In the genomic region with DNA sequence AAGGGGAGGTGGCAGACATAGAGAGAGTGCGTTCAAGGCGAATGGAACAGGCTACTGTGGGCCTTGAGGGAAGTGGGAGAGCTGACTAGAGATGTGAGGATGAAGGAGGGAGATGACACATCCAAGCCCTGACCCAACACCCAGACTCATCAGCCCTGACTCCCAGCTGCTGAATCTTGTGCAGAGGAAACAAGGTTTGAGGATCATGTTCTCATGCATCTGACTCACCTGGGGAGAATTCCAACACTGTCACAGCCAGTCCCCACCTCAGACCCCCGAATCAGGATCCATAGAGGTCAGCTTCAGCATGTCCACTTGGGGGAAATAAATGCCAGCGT, we compare ENCODE assay signal across 21 cellular contexts.
A peak's percentile ranks its signal among the peaks of the same experiment; 100 is the strongest.
DNase-seq lines count a peak whose midpoint lies in the region; ATAC-seq, FAIRE-seq and TF ChIP-seq lines count a peak whose summit lies in the region.
"Had no signal": no experiment of that assay in that cellular context is flagged by ENCODE, and none has a peak within 500 bp of the region (broad histone marks: within the 10 kb centered on the region; RNA-seq: fewer than 3 reads in every experiment).

No MANE protein-coding gene starts in this region.

- TF ChIP-seq CTCF in IMR-90 (conservative IDR thresholded peaks at IDR 0.05; ENCODE audit: low read depth, low read length) (no peak), H1 (IDR thresholded peaks at IDR 0.05; ENCODE audit: control extremely low read depth in 1 of 3, insufficient read depth in 1 of 3, low read depth in 1 of 3, low read length in 3 of 3) (no peak), lung (IDR thresholded peaks at IDR 0.05; ENCODE audit: control extremely low read depth, extremely low read depth) (no peak)

- H2BK120ac ChIP-seq in IMR-90 (ENCODE audit: low read depth, low read length) (no peak overlapping the region), H1 (replicated peaks; ENCODE audit: low read depth, low read length) (no peak overlapping the region)

- in situ Hi-C loops in IMR-90 (cut with MboI; ENCODE audit: low sequenced_read_pairs), result no loop called here

- H3K27ac ChIP-seq in IMR-90 (ENCODE audit: insufficient read depth, low read length) (no peak overlapping the region), H1 (ENCODE audit: low read depth, low read length) (no peak overlapping the region), lung (ENCODE audit: low read depth in 1 of 2, low read length in 1 of 2) (no peak overlapping the region), temporal lobe (ENCODE audit: low read depth, low read length) (peak overlapping the region; percentile 0)
- H3K27ac ChIP-seq: colonic mucosa, testis had no signal

- DNase-seq in IMR-90, result peak; percentile 68
- DNase-seq in H1 (ENCODE audit: low read depth in 1 of 2, low spot score in 2 of 2), result no peak
- DNase-seq in lung (ENCODE audit: low spot score), result peak; percentile 20
- DNase-seq in activated CD8-positive, alpha-beta memory T cell treated with anti-CD3 and anti-CD28 coated beads for 24 hours, result no peak
- no peak for DNase-seq in HuH-7 (ENCODE audit: low spot score)
- DNase-seq: activated CD4-positive, alpha-beta T cell treated with anti-CD3 and anti-CD28 coated beads, Interleukin-2, amount 50 U/mL, for 1 hour; activated naive CD4-positive, alpha-beta T cell treated with anti-CD3 and anti-CD28 coated beads, Interleukin-2, amount 50 U/mL, for 16 hours; colonic mucosa; foreskin fibroblast; GDM1; naive B cell; NCI-H2029; NCI-H446 treated with DMSO at 0.1 percent for 48 hours; NK-92 treated with Interleukin-12 subunit alpha and Interleukin-12 subunit beta, amount 100 ng/mL, for 24 hours; RPMI8226; testis had no signal

- H2AK5ac ChIP-seq in IMR-90 (ENCODE audit: low read depth, low read length) (no peak overlapping the region), H1 (ENCODE audit: low read depth, low read length) (no peak overlapping the region)

- no peak for TF ChIP-seq POLR2A in IMR-90 (IDR thresholded peaks at IDR 0.05; ENCODE audit: low read depth, low read length)
- TF ChIP-seq POLR2A in H1 (IDR thresholded peaks at IDR 0.05; ENCODE audit: control extremely low read depth in 1 of 2, low read depth in 2 of 2, low read length in 2 of 2), result no peak

- H3K79me2 ChIP-seq in H1 (ENCODE audit: control insufficient read depth in 1 of 2, insufficient read depth in 2 of 2, low read length in 2 of 2), result no peaks in the 10 kb centered on the region

- no peak overlapping the region for H3K23ac ChIP-seq in IMR-90 (ENCODE audit: low read depth, low read length)
- no peak overlapping the region for H3K23ac ChIP-seq in H1 (ENCODE audit: insufficient read length)

- H3K18ac ChIP-seq in IMR-90 (ENCODE audit: low read depth, low read length), result no peak overlapping the region
- no peak overlapping the region for H3K18ac ChIP-seq in H1 (ENCODE audit: extremely low read depth, low read length)

- dilution Hi-C loops in IMR-90 (cut with HindIII; ENCODE audit: low sequenced_read_pairs, unreplicated experiment), result no loop called here

- H3K36me3 ChIP-seq in IMR-90 (ENCODE audit: control insufficient read depth, insufficient read depth, low read length) (no peaks in the 10 kb centered on the region), H1 (ENCODE audit: control insufficient read depth in 2 of 4, insufficient read depth in 4 of 4, low read length in 3 of 4) (no peaks in the 10 kb centered on the region), lung (ENCODE audit: control insufficient read depth in 2 of 2, insufficient read depth in 2 of 2, low read length in 2 of 2) (no peaks in the 10 kb centered on the region)
- H3K36me3 ChIP-seq: colonic mucosa had no signal

- POLR2A ChIA-PET in IMR-90 (lab: Charles Lee; ENCODE audit: unreplicated experiment), result no interaction called here
- POLR2A ChIA-PET in H1 (lab: Charles Lee; ENCODE audit: partially characterized antibody), result no interaction called here

- CTCF ChIA-PET in IMR-90 (lab: Yijun Ruan, JAX) (no interaction called here), H1 (lab: Charles Lee; ENCODE audit: partially characterized antibody) (interaction anchor here (0.5 to 1.2 kb wide), 3 partner anchors 57 to 192 kb away, joined by 3 to 5 read pairs (median 4); no protein-coding TSS in a partner anchor)

- H3K23me2 ChIP-seq in H1 (ENCODE audit: low read depth, low read length), result no peaks in the 10 kb centered on the region; the same call in 1 of the 2 replicates

- H2BK5ac ChIP-seq in IMR-90 (ENCODE audit: low read depth, low read length, poor library complexity, severe bottlenecking) (no peak overlapping the region), H1 (ENCODE audit: low read depth, low read length) (no peak overlapping the region)

- H4K20me1 ChIP-seq in IMR-90 (ENCODE audit: insufficient read depth, low read length), result no peaks in the 10 kb centered on the region
- no peaks in the 10 kb centered on the region for H4K20me1 ChIP-seq in H1 (replicated peaks in 1 of 2; ENCODE audit: control insufficient read depth in 1 of 2, insufficient read depth in 2 of 2, low read length in 2 of 2)

- H3K4me3 ChIP-seq in IMR-90 (ENCODE audit: insufficient read depth, low read depth, low read length) (no peak overlapping the region), H1 (ENCODE audit: extremely low read depth in 1 of 4, insufficient read depth in 2 of 4, low read depth in 3 of 4, low read length in 4 of 4) (no peak overlapping the region), lung (no peak overlapping the region)
- H3K4me3 ChIP-seq: colonic mucosa, testis had no signal

- intact Hi-C loops in IMR-90 (cut with micrococcal nuclease), result no loop called here

- no peak overlapping the region for H2AK9ac ChIP-seq in IMR-90 (replicated peaks; ENCODE audit: low read depth, low read length, poor library complexity)

- H2BK12ac ChIP-seq in H1 (ENCODE audit: low read depth, low read length), result no peak overlapping the region

- no peak overlapping the region for H3K9ac ChIP-seq in IMR-90 (ENCODE audit: low read depth, low read length)
- H3K9ac ChIP-seq in H1 (replicated peaks in 1 of 4; ENCODE audit: extremely low read depth in 1 of 4, low read depth in 3 of 4, low read length in 3 of 4), result no peak overlapping the region

- H3K9me3 ChIP-seq in IMR-90 (ENCODE audit: control insufficient read depth, insufficient read depth, low read length) (no peaks in the 10 kb centered on the region), H1 (ENCODE audit: insufficient read depth in 2 of 2, low read depth in 1 of 2, low read length in 1 of 2) (no peaks in the 10 kb centered on the region), lung (ENCODE audit: control insufficient read depth in 2 of 2, insufficient read depth in 1 of 2, low read length in 1 of 2) (peaks cover 0 to 5% of the 10 kb centered on the region in 2 donors)
- H3K9me3 ChIP-seq: colonic mucosa, testis had no signal

- H2BK15ac ChIP-seq in IMR-90 (ENCODE audit: low read depth, low read length), result no peak overlapping the region
- H2BK15ac ChIP-seq in H1 (ENCODE audit: low read length), result no peak overlapping the region

- no peak overlapping the region for H4K8ac ChIP-seq in IMR-90 (ENCODE audit: low read depth in 2 of 2, low read length in 2 of 2)
- H4K8ac ChIP-seq in H1 (ENCODE audit: extremely low read depth, insufficient read depth, low read length), result no peak overlapping the region

- no peak for TF ChIP-seq EP300 in H1 (IDR thresholded peaks at IDR 0.05; ENCODE audit: borderline replicate concordance in 1 of 2, low read depth in 2 of 2, low read length in 2 of 2)

- H3K4ac ChIP-seq in IMR-90 (ENCODE audit: low read depth, low read length) (no peak overlapping the region), H1 (replicated peaks; ENCODE audit: insufficient read length, low read depth, low read length) (no peak overlapping the region)

- TF ChIP-seq RAD21 in IMR-90 (IDR thresholded peaks at IDR 0.05; ENCODE audit: low read length) (no peak), H1 (IDR thresholded peaks at IDR 0.05 in 1 of 2, conservative IDR thresholded peaks at IDR 0.05 in 1 of 2; ENCODE audit: low read depth in 2 of 2, low read length in 2 of 2) (no peak)

- H3K79me1 ChIP-seq in IMR-90 (ENCODE audit: low read depth in 1 of 2, low read length in 2 of 2) (no peaks in the 10 kb centered on the region), H1 (ENCODE audit: low read depth, low read length) (no peaks in the 10 kb centered on the region)

- H4K91ac ChIP-seq in IMR-90 (ENCODE audit: insufficient read depth, low read depth, low read length) (no peak overlapping the region), H1 (replicated peaks; ENCODE audit: insufficient read length, low read length) (no peak overlapping the region)

- H3K14ac ChIP-seq in IMR-90 (replicated peaks; ENCODE audit: low read depth, low read length) (no peak overlapping the region), H1 (ENCODE audit: insufficient read length) (no peak overlapping the region)

- H4K5ac ChIP-seq in IMR-90 (ENCODE audit: low read depth, low read length) (no peak overlapping the region), H1 (ENCODE audit: insufficient read length, low read depth, low read length) (no peak overlapping the region)

- BruUV-seq in IMR-90 (replicated peaks; lab: Mats Ljungman, UMichigan), result no TSS peak

- H3K4me1 ChIP-seq in IMR-90 (ENCODE audit: control insufficient read depth, insufficient read depth, low read length) (no peaks in the 10 kb centered on the region), H1 (replicated peaks in 1 of 4; ENCODE audit: control insufficient read depth in 3 of 4, insufficient read depth in 4 of 4, low read length in 3 of 4) (no peaks in the 10 kb centered on the region), lung (ENCODE audit: control insufficient read depth in 2 of 2, insufficient read depth in 2 of 2, low read length in 2 of 2) (peaks cover 5 to 7% of the 10 kb centered on the region in 2 donors)
- H3K4me1 ChIP-seq: colonic mucosa, testis had no signal

- H3K56ac ChIP-seq in IMR-90 (ENCODE audit: extremely low read depth, insufficient read depth, low read length), result no peak overlapping the region
- no peak overlapping the region for H3K56ac ChIP-seq in H1 (replicated peaks; ENCODE audit: insufficient read length, low read depth, low read length)

- H2BK20ac ChIP-seq in IMR-90 (ENCODE audit: low read depth, low read length) (no peak overlapping the region), H1 (ENCODE audit: low read length) (no peak overlapping the region)

- WGBS in IMR-90 (ENCODE audit: extremely low coverage in 2 of 2, insufficient read length in 1 of 2), 2 experiments, result no CpG with 5 or more reads among the region's 4 CpGs
- 94% methylated on average over 4 of the region's 4 CpGs; no CpG with 5 or more reads in 1 of the 2 experiments for WGBS in H1 (ENCODE audit: extremely low coverage in 1 of 2, insufficient coverage in 1 of 2, insufficient read length in 1 of 2, insufficient replicate concordance in 2 of 2, low coverage in 1 of 2, low lambda C conversion rate in 2 of 2, missing lambda C conversion rate in 1 of 2), 2 experiments
- 56 to 77% methylated on average over 4 of the region's 4 CpGs for WGBS in lung, 2 donors

- H3K9me1 ChIP-seq in IMR-90 (ENCODE audit: insufficient read depth, low read length), result no peaks in the 10 kb centered on the region

- FAIRE-seq in H1 (lab: Jason Lieb, UNC), result no peak
- FAIRE-seq: D721Med, endometrium, GM12891 had no signal

- ATAC-seq in IMR-90 (ENCODE audit: low read depth) (no peak), lung (ENCODE audit: insufficient read depth, low FRiP score) (no peak), GM21619 (IDR thresholded peaks at IDR 0.05; ENCODE audit: unreplicated experiment) (no peak)

- H3K4me2 ChIP-seq in IMR-90 (ENCODE audit: low read depth, low read length) (no peak overlapping the region), H1 (ENCODE audit: insufficient read depth in 1 of 2, low read depth in 2 of 2, low read length in 2 of 2) (no peak overlapping the region)

- H2AFZ ChIP-seq in IMR-90 (replicated peaks; ENCODE audit: low read length, poor library complexity) (no peak overlapping the region), H1 (ENCODE audit: low read length) (0 out of 2 replicates have a peak overlapping the region, but pooled peaks have one; percentile 7)

- H3K27me3 ChIP-seq in IMR-90 (ENCODE audit: control insufficient read depth, insufficient read depth, low read length), result peaks cover 8% of the 10 kb centered on the region
- H3K27me3 ChIP-seq in H1 (replicated peaks in 1 of 4; ENCODE audit: control insufficient read depth in 3 of 4, extremely low read depth in 1 of 4, insufficient read depth in 3 of 4, low read length in 3 of 4), result no peaks in the 10 kb centered on the region
- H3K27me3 ChIP-seq in lung (ENCODE audit: control insufficient read depth, insufficient read depth), result no peaks in the 10 kb centered on the region
- H3K27me3 ChIP-seq: colonic mucosa, testis had no signal

Comparison
In these comparisons a context has a peak if more than half of its experiments do, and no peak if none do; other contexts are left out.
1. DNase-seq: peak in IMR-90 (single experiment) and lung (single experiment); none in H1 (0 of 2), activated CD8-positive, alpha-beta memory T cell treated with anti-CD3 and anti-CD28 coated beads for 24 hours (single experiment) and HuH-7 (single experiment).